1 cellular context compared by ENCODE assay signal in genomic region chr21:35156293-35156976, GRCh38.
TF ChIP-seq lines count a peak whose summit lies in the region.

No MANE protein-coding gene starts in this region.

TF ChIP-seq in IMR-90, 13 proteins besides CTCF, POLR2A, EP300 and RAD21 (continued from another document):
- TF ChIP-seq ELK1 (IDR thresholded peaks at IDR 0.05; ENCODE audit: borderline replicate concordance, low read depth, low read length): no peak
- TF ChIP-seq SMC3 (IDR thresholded peaks at IDR 0.05; ENCODE audit: low read depth, low read length): no peak
